In the genomic region with DNA sequence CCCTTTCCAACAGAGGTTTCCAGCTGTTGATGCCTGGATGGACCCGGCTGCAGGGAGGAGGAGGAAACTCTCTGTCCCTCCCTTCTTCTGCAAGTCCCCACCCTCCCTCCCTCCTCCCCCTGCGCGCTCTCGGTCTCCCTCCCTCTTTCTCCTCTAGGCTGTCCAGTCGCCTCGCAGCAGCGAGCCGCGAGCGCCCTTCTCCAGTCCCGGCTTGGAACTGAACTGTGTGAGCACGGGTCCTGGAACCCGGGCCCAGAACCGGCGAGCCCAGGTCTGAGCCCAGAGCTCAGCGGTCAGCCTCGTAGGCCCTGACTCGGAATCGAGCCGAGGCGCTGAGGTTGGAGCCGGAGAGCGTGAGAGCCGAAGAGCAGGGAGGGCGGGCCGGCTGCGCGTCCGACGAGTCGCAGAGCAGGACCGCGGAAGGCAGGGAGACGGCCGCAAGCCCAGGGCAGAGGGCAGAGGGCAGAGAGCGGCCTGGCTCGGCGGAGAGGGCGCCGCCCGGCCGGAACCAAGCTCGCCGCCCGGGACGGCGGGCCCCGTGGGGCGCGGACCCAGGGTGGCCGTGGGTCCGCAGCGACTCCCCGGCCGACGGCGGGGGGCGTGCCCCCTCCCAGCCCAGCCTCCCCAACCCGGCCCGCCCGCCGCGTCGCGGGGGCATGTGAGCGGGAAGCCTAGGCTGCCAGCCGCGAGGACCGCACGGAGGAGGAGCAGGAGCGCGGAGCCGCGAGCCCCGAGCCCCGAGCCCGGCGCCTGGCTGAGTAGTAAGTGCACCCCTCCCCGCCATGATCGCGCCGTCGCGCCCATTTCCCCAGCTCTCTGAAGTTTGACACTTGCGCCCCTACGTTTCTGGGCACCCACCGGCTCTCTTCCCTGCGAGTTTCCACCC, we compare ENCODE assay signal across 8 cellular contexts. TPM values are rescaled to one million over a fixed set of nuclear protein-coding genes. Genes with fewer than 3 reads are reported as not detected.
DNase-seq lines count a peak whose midpoint lies in the region; ATAC-seq and TF ChIP-seq lines count a peak whose summit lies in the region.

SOX13 (plus strand) TSS at position 165 of the 886 bp plus-strand sequence. CDS start 39,801 bp downstream, outside the sequence.

- H3K27me3 Mint-ChIP-seq in GM23338 (ENCODE audit: insufficient read depth, low read depth, poor library complexity), result peaks cover 29% of the 10 kb centered on the region
- H3K27me3 Mint-ChIP-seq in activated T-helper 17 cell treated with anti-CD3 and anti-CD28 coated beads, Interleukin-2, amount 50 U/mL, for 72 hours, result peaks cover 32% of the 10 kb centered on the region

- peak; percentile 66 for ATAC-seq in GM23338
- peak; percentile 75 for ATAC-seq in activated T-helper 17 cell treated with anti-CD3 and anti-CD28 coated beads, Interleukin-2, amount 50 U/mL, for 72 hours (replicated peaks)

- peaks cover 21% of the 10 kb centered on the region for H4K20me1 ChIP-seq in GM23338 (replicated peaks; ENCODE audit: insufficient read depth)

- H3K4me2 ChIP-seq in GM23338, result peak within 1 kb of the TSS; percentile 98

- peak within 1 kb of the TSS; percentile 98 for H3K4me3 Mint-ChIP-seq in GM23338
- H3K4me3 Mint-ChIP-seq in activated T-helper 17 cell treated with anti-CD3 and anti-CD28 coated beads, Interleukin-2, amount 50 U/mL, for 72 hours, result peak within 1 kb of the TSS; percentile 74

- no peaks in the 10 kb centered on the region for H3K9me2 ChIP-seq in GM23338 (ENCODE audit: insufficient read depth)

- peaks cover 23% of the 10 kb centered on the region for H3K36me3 Mint-ChIP-seq in GM23338 (ENCODE audit: low read depth)
- no peaks in the 10 kb centered on the region for H3K36me3 Mint-ChIP-seq in activated T-helper 17 cell treated with anti-CD3 and anti-CD28 coated beads, Interleukin-2, amount 50 U/mL, for 72 hours (ENCODE audit: low read depth)

- DNase-seq in 8988T, result peak; percentile 92
- DNase-seq in GM23338 (ENCODE audit: low spot score), result peak; percentile 94
- DNase-seq in NCI-H460 (ENCODE audit: extremely low read depth, low read depth), result peak; percentile 85
- peak; percentile 92 for DNase-seq in fibroblast of pulmonary artery (ENCODE audit: low read depth)
- DNase-seq in tibial artery, result peak; percentile 92 to 95
- DNase-seq in GF-D8 (lab: John Stamatoyannopoulos, UW), result no peak

- peaks cover 10% of the 10 kb centered on the region; the same call in 1 of the 2 replicates for H3K27me3 ChIP-seq in GM23338 (ENCODE audit: insufficient read depth)
- peaks cover 0 to 7% of the 10 kb centered on the region in 2 donors for H3K27me3 ChIP-seq in mucosa of rectum (ENCODE audit: control insufficient read depth in 2 of 2, insufficient read depth in 2 of 2, low read length in 2 of 2)
- no peaks in the 10 kb centered on the region for H3K27me3 ChIP-seq in tibial artery

- H3F3A ChIP-seq in GM23338 (replicated peaks; ENCODE audit: low read depth), result peaks cover 30% of the 10 kb centered on the region

- peaks cover 45% of the 10 kb centered on the region for H3K4me1 Mint-ChIP-seq in GM23338
- H3K4me1 Mint-ChIP-seq in activated T-helper 17 cell treated with anti-CD3 and anti-CD28 coated beads, Interleukin-2, amount 50 U/mL, for 72 hours, result no peaks in the 10 kb centered on the region

- peak within 1 kb of the TSS; percentile 96 for H3K27ac Mint-ChIP-seq in GM23338
- H3K27ac Mint-ChIP-seq in activated T-helper 17 cell treated with anti-CD3 and anti-CD28 coated beads, Interleukin-2, amount 50 U/mL, for 72 hours, result no peak within 1 kb of the TSS

- intact Hi-C loops in tibial artery (cut with DNase I; ENCODE audit: low total_unique reads), result loop anchor here (1.0 kb wide), 1 partner anchor 54 kb away; no protein-coding TSS in a partner anchor

- H3K9me3 Mint-ChIP-seq in GM23338, result peaks cover 7% of the 10 kb centered on the region
- H3K9me3 Mint-ChIP-seq in activated T-helper 17 cell treated with anti-CD3 and anti-CD28 coated beads, Interleukin-2, amount 50 U/mL, for 72 hours, result no peaks in the 10 kb centered on the region

- H3K4me3 ChIP-seq in GM23338 (peak within 1 kb of the TSS; percentile 97), fibroblast of pulmonary artery (replicated peaks; ENCODE audit: low read depth, low read length) (peak within 1 kb of the TSS; percentile 70), mucosa of rectum (ENCODE audit: low read length in 2 of 2) (peak within 1 kb of the TSS; percentile 82 to 100), tibial artery (peak within 1 kb of the TSS; percentile 77 to 87)

- H3K4me1 ChIP-seq in GM23338 (ENCODE audit: insufficient read depth) (peaks cover 39% of the 10 kb centered on the region), mucosa of rectum (ENCODE audit: control insufficient read depth in 2 of 2, insufficient read depth in 2 of 2, low read length in 2 of 2) (peaks cover 7 to 15% of the 10 kb centered on the region in 2 donors), tibial artery (peaks cover 0 to 40% (median 32%) of the 10 kb centered on the region in 4 donors)

- TF ChIP-seq CTCF in GM23338 (conservative IDR thresholded peaks at IDR 0.05; ENCODE audit: low read depth in 2 of 2), result peak in 1 of 2 experiments; percentile 31; a peak in 2 of 4 replicates
- TF ChIP-seq CTCF in fibroblast of pulmonary artery (IDR thresholded peaks at IDR 0.05; ENCODE audit: low read length, missing control alignments), result peak; percentile 20
- TF ChIP-seq CTCF in tibial artery (IDR thresholded peaks at IDR 0.05), result peak; percentile 10 to 27

- peak within 1 kb of the TSS; percentile 45; the same call in 1 of the 2 replicates for H2AFZ ChIP-seq in GM23338

- H3K9me3 ChIP-seq in mucosa of rectum (ENCODE audit: control insufficient read depth in 2 of 2, low read length in 2 of 2) (no peaks in the 10 kb centered on the region), tibial artery (no peaks in the 10 kb centered on the region)

- H3K27ac ChIP-seq in GM23338 (ENCODE audit: low read depth) (peak within 1 kb of the TSS; percentile 86; the same call in 1 of the 2 replicates), mucosa of rectum (ENCODE audit: low read depth in 2 of 2, low read length in 2 of 2) (peak within 1 kb of the TSS; percentile 89 to 97), tibial artery (peak within 1 kb of the TSS; percentile 89 to 90)

- H3K9ac ChIP-seq in mucosa of rectum (ENCODE audit: low read depth in 1 of 2, low read length in 2 of 2), result peak within 1 kb of the TSS; percentile 70 to 73

- H3K79me2 ChIP-seq in GM23338 (replicated peaks; ENCODE audit: insufficient read depth), result peaks cover 48% of the 10 kb centered on the region

- H3K36me3 ChIP-seq in GM23338 (ENCODE audit: insufficient read depth) (no peaks in the 10 kb centered on the region), mucosa of rectum (ENCODE audit: control insufficient read depth in 2 of 2, insufficient read depth in 2 of 2, low read length in 2 of 2) (no peaks in the 10 kb centered on the region), tibial artery (no peaks in the 10 kb centered on the region)

TF ChIP-seq in GM23338, 12 proteins besides CTCF, POLR2A, EP300 and RAD21:
- TF ChIP-seq POLR2AphosphoS5 (IDR thresholded peaks at IDR 0.05; ENCODE audit: low read depth) (peak; percentile 100), REST (IDR thresholded peaks at IDR 0.05; ENCODE audit: unreplicated experiment) (peak; percentile 32), NANOG (IDR thresholded peaks at IDR 0.05; ENCODE audit: borderline replicate concordance) (no peak)
- TF ChIP-seq, protein P1, sequence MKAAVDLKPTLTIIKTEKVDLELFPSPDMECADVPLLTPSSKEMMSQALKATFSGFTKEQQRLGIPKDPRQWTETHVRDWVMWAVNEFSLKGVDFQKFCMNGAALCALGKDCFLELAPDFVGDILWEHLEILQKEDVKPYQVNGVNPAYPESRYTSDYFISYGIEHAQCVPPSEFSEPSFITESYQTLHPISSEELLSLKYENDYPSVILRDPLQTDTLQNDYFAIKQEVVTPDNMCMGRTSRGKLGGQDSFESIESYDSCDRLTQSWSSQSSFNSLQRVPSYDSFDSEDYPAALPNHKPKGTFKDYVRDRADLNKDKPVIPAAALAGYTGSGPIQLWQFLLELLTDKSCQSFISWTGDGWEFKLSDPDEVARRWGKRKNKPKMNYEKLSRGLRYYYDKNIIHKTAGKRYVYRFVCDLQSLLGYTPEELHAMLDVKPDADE (IDR thresholded peaks at IDR 0.05), result 0 out of 2 replicates have a peak, but pooled peaks have one; percentile 41

RNA-seq across cellular contexts. Expression of gene SOX13, which starts in this region (rescaled TPM):
- 105 and 123 TPM in 2 replicates for total RNA-seq in GM23338 (2014; rRNA removed; shearing (Covaris generic))
- polyA plus RNA-seq in GM23338 (2016; fragmentation: Nextera tagmentation; extraction: Ambion mirVana), result 28.6 and 32.3 TPM in 2 replicates
- total RNA-seq in NCI-H460 (2014; rRNA removed; shearing (Covaris generic)), result 6.6 and 8.3 TPM in 2 replicates
- polyA plus RNA-seq in NCI-H460 (2014; cell fraction: nucleus; rRNA removed), result 16.5 and 18.4 TPM in 2 replicates
- total RNA-seq in activated T-helper 17 cell treated with anti-CD3 and anti-CD28 coated beads, Interleukin-2, amount 50 U/mL, for 72 hours, result 1 to 10 TPM in 1 of 2 donors, under 1 TPM in 1; 0.35 to 4.1 TPM

Comparison
In these comparisons a context has a peak if more than half of its experiments do, and no peak if none do; other contexts are left out.
1. RNA of gene SOX13 (total RNA-seq): 105 to 123 TPM in GM23338; 6.6 to 8.3 TPM in NCI-H460 and 0.35 to 4.1 TPM in activated T-helper 17 cell treated with anti-CD3 and anti-CD28 coated beads, Interleukin-2, amount 50 U/mL, for 72 hours; every median in the first group is over 10 times any median in the second.
2. Peak in every context shown above with its lines, with median percentiles within 50 percentile points of each other: H3K27ac ChIP-seq and H3K4me3 ChIP-seq.